ENCODE assay signal across 34 cellular contexts in the genomic region with DNA sequence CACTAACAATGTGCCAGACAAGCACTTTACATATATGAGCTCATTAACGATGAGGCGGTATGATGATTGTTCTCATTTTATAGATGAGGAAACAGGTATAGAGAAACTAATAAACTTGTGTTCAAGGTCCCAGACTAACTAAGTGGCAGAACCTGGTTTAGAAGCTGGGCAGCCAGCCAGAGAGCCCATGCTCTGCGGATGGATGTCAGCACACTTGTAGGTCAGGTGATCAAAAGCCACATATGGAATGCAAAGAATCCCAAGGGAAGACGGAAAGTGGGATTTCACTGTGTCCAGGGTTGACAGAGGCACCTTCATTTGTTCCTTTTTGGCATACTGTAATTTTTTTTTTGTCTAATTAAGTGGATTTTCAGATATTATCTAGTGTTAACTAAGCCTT.
A peak's percentile ranks its signal among the peaks of the same experiment; 100 is the strongest.
DNase-seq lines count a peak whose midpoint lies in the region; ATAC-seq and FAIRE-seq lines count a peak whose summit lies in the region.
"Had no signal": no experiment of that assay in that cellular context is flagged by ENCODE, and none has a peak within 500 bp of the region (broad histone marks: within the 10 kb centered on the region; RNA-seq: fewer than 3 reads in every experiment).

No MANE protein-coding gene starts in this region.

- H3K36me3 Mint-ChIP-seq in activated naive CD4-positive, alpha-beta T cell treated with anti-CD3 and anti-CD28 coated beads, Interleukin-2, amount 50 U/mL, for 72 hours, result peaks cover 6 to 20% of the 10 kb centered on the region in 2 donors

- no peak for ATAC-seq in activated naive CD4-positive, alpha-beta T cell treated with anti-CD3 and anti-CD28 coated beads, Interleukin-2, amount 50 U/mL, for 72 hours
- ATAC-seq in GM21529 (IDR thresholded peaks at IDR 0.05; ENCODE audit: unreplicated experiment), result no peak
- ATAC-seq: esophagus mucosa; HepG2; naive thymus-derived CD8-positive, alpha-beta T cell had no signal

- DNase-seq in A172 (ENCODE audit: low spot score), result peak; percentile 64
- DNase-seq in HT-29 (ENCODE audit: low spot score), result peak; percentile 96
- DNase-seq in RCC 7860 (ENCODE audit: low spot score), result peak; percentile 71
- peak; percentile 78 for DNase-seq in glomerular visceral epithelial cell (ENCODE audit: extremely low spot score)
- DNase-seq in MV-4-11 (lab: John Stamatoyannopoulos, UW), result no peak
- DNase-seq in NCI-H128 (lab: John Stamatoyannopoulos, UW; ENCODE audit: unreplicated experiment), result no peak
- no peak for DNase-seq in activated naive CD4-positive, alpha-beta T cell treated with anti-CD3 and anti-CD28 coated beads, Interleukin-2, amount 50 U/mL, for 72 hours (ENCODE audit: low spot score in 2 of 2)
- DNase-seq: activated CD4-positive, alpha-beta T cell treated with anti-CD3 and anti-CD28 coated beads for 48 hours; activated CD8-positive, alpha-beta memory T cell treated with anti-CD3 and anti-CD28 coated beads for 24 hours; activated naive CD8-positive, alpha-beta T cell treated with anti-CD3 and anti-CD28 coated beads for 36 hours; activated T-cell treated with anti-CD3 and anti-CD28 coated beads for 4 hours; AML-193; caudate nucleus; CD4-positive, alpha-beta memory T cell; head of caudate nucleus; Kasumi-1; kidney; naive thymus-derived CD8-positive, alpha-beta T cell; NCI-H1694; nucleus accumbens; OCI-M1; SHP77; sigmoid colon; stimulated activated CD4-positive, alpha-beta T cell treated with anti-CD3 and anti-CD28 coated beads, Interleukin-4, amount 100 ng/mL, for 24 hours; SW 1271; T-helper 9 cell; thyroid gland; WERI-Rb-1 had no signal

- no peak overlapping the region for H3K27ac Mint-ChIP-seq in activated naive CD4-positive, alpha-beta T cell treated with anti-CD3 and anti-CD28 coated beads, Interleukin-2, amount 50 U/mL, for 72 hours
- H3K27ac Mint-ChIP-seq: activated naive CD8-positive, alpha-beta T cell treated with anti-CD3 and anti-CD28 coated beads for 36 hours; CD4-positive, alpha-beta memory T cell; dendritic cell treated with granulocyte-macrophage colony-stimulating factor and Interleukin-4, amounts not matched to agents 40 ng/mL and 50 ng/mL, for 4 days; naive thymus-derived CD8-positive, alpha-beta T cell; progenitor cell of endocrine pancreas had no signal

- H3K9me3 Mint-ChIP-seq in activated naive CD4-positive, alpha-beta T cell treated with anti-CD3 and anti-CD28 coated beads, Interleukin-2, amount 50 U/mL, for 72 hours, result no peaks in the 10 kb centered on the region
- H3K9me3 Mint-ChIP-seq: activated naive CD8-positive, alpha-beta T cell treated with anti-CD3 and anti-CD28 coated beads for 36 hours; CD4-positive, alpha-beta memory T cell; dendritic cell treated with granulocyte-macrophage colony-stimulating factor and Interleukin-4, amounts not matched to agents 40 ng/mL and 50 ng/mL, for 4 days; naive thymus-derived CD8-positive, alpha-beta T cell had no signal

- peak; percentile 83 for FAIRE-seq in RCC 7860 (lab: Jason Lieb, UNC)
- FAIRE-seq: H54, HepG2 had no signal

Comparison
In these comparisons a context has a peak if more than half of its experiments do, and no peak if none do; other contexts are left out.
1. DNase-seq: peak in A172 (single experiment), HT-29 (single experiment), RCC 7860 (single experiment) and glomerular visceral epithelial cell (single experiment); none in MV-4-11 (single experiment), NCI-H128 (single experiment) and activated naive CD4-positive, alpha-beta T cell treated with anti-CD3 and anti-CD28 coated beads, Interleukin-2, amount 50 U/mL, for 72 hours (0 of 2).